In genomic region chr21:46184625-46185555, GRCh38 we compare ENCODE assay signal across 8 cellular contexts. TPM values are rescaled to one million over a fixed set of nuclear protein-coding genes. Genes with fewer than 3 reads are reported as not detected.
DNase-seq lines count a peak whose midpoint lies in the region; ATAC-seq, FAIRE-seq and TF ChIP-seq lines count a peak whose summit lies in the region.

No MANE protein-coding gene starts in this region.

- intact Hi-C loops in activated T-helper 2 cell treated with anti-CD3 and anti-CD28 coated beads, Interferon-gamma antibody, Interleukin-2, Interleukin-4, amounts not matched to agents 10 μg/mL and 5 μg/mL and 100 μg/mL, durations not matched to agents 14 hours and 24 hours and 36 hours (cut with micrococcal nuclease), result loop anchor here (2.0 to 5.0 kb wide), 3 partner anchors 42 to 1368 kb away; partner anchors contain the start of genes LSS and SUMO3

- FAIRE-seq in RCC 7860 (lab: Jason Lieb, UNC), result peak; percentile 67

- H3K9ac ChIP-seq in HUES64 (ENCODE audit: low read depth, low read length), result peak overlapping the region; percentile 77

- whole genome bisulfite sequencing in HUES64, result 16% methylated on average over 27 of the region's 30 CpGs

- H3K36me3 Mint-ChIP-seq in activated T-helper 2 cell treated with anti-CD3 and anti-CD28 coated beads, Interferon-gamma antibody, Interleukin-2, Interleukin-4, amounts not matched to agents 10 μg/mL and 5 μg/mL and 100 μg/mL, durations not matched to agents 14 hours and 24 hours and 36 hours (ENCODE audit: low read depth), result no peaks in the 10 kb centered on the region
- H3K36me3 Mint-ChIP-seq in naive thymus-derived CD8-positive, alpha-beta T cell, result peaks cover 0 to 4% (median 2%) of the 10 kb centered on the region in 3 donors

- H3K4me3 ChIP-seq in HUES64 (ENCODE audit: low read length) (peak overlapping the region; percentile 100), fibroblast of mammary gland (ENCODE audit: control insufficient read depth, low read depth, low read length) (peak overlapping the region; percentile 26)

- no peaks in the 10 kb centered on the region for H3K9me3 Mint-ChIP-seq in activated T-helper 2 cell treated with anti-CD3 and anti-CD28 coated beads, Interferon-gamma antibody, Interleukin-2, Interleukin-4, amounts not matched to agents 10 μg/mL and 5 μg/mL and 100 μg/mL, durations not matched to agents 14 hours and 24 hours and 36 hours
- no peaks in the 10 kb centered on the region for H3K9me3 Mint-ChIP-seq in naive thymus-derived CD8-positive, alpha-beta T cell

- peaks cover 7% of the 10 kb centered on the region for H3K4me1 Mint-ChIP-seq in activated T-helper 2 cell treated with anti-CD3 and anti-CD28 coated beads, Interferon-gamma antibody, Interleukin-2, Interleukin-4, amounts not matched to agents 10 μg/mL and 5 μg/mL and 100 μg/mL, durations not matched to agents 14 hours and 24 hours and 36 hours (ENCODE audit: low read depth)
- peaks cover 2 to 15% (median 7%) of the 10 kb centered on the region in 4 donors for H3K4me1 Mint-ChIP-seq in naive thymus-derived CD8-positive, alpha-beta T cell

- POLR2A ChIA-PET in naive thymus-derived CD8-positive, alpha-beta T cell (lab: Charles Lee), result interaction anchor here (0.6 kb wide), 1 partner anchor 12 kb away, joined by 3 read pairs; no protein-coding TSS in a partner anchor

- no peak for TF ChIP-seq CTCF in fibroblast of mammary gland (conservative IDR thresholded peaks at IDR 0.05; ENCODE audit: control insufficient read depth, insufficient read depth, low read depth, low read length)

- peak; percentile 56 for DNase-seq in GM04503 (ENCODE audit: low read depth)
- no peak for DNase-seq in RCC 7860 (ENCODE audit: low spot score)
- DNase-seq in activated T-helper 2 cell treated with anti-CD3 and anti-CD28 coated beads, Interferon-gamma antibody, Interleukin-2, Interleukin-4, amounts not matched to agents 10 μg/mL and 5 μg/mL and 100 μg/mL, durations not matched to agents 14 hours and 24 hours and 36 hours (ENCODE audit: low spot score), result peak; percentile 78
- DNase-seq in fibroblast of mammary gland (ENCODE audit: low read depth), result peak; percentile 62
- peak; percentile 56 to 89 (median 76) for DNase-seq in naive thymus-derived CD8-positive, alpha-beta T cell
- peak; percentile 36 to 75 for DNase-seq in stimulated activated CD8-positive, alpha-beta memory T cell treated with anti-CD3 and anti-CD28 coated beads, Interleukin-7, amount 100 ng/mL, for 48 hours (ENCODE audit: extremely low read depth in 1 of 2, low read depth in 1 of 2)

- ATAC-seq in naive thymus-derived CD8-positive, alpha-beta T cell, result peak; percentile 85
- no peak for ATAC-seq in GM21529 (IDR thresholded peaks at IDR 0.05; ENCODE audit: unreplicated experiment)

- H3K27ac ChIP-seq in HUES64 (ENCODE audit: low read depth, low read length), result peak overlapping the region; percentile 92

- H3K4me1 ChIP-seq in HUES64 (ENCODE audit: insufficient read depth, low read length), result peaks cover 29% of the 10 kb centered on the region; the same call in 1 of the 2 replicates

- peaks cover 12% of the 10 kb centered on the region; the same call in 1 of the 2 replicates for H3K36me3 ChIP-seq in HUES64 (ENCODE audit: insufficient read depth, low read length)

- no peaks in the 10 kb centered on the region for H3K9me3 ChIP-seq in HUES64 (ENCODE audit: insufficient read depth, low read depth, low read length)

- peak overlapping the region; percentile 86 for H3K4me3 Mint-ChIP-seq in activated T-helper 2 cell treated with anti-CD3 and anti-CD28 coated beads, Interferon-gamma antibody, Interleukin-2, Interleukin-4, amounts not matched to agents 10 μg/mL and 5 μg/mL and 100 μg/mL, durations not matched to agents 14 hours and 24 hours and 36 hours (ENCODE audit: low read depth)
- peak overlapping the region; percentile 79 to 91 (median 86) for H3K4me3 Mint-ChIP-seq in naive thymus-derived CD8-positive, alpha-beta T cell

- H3K27me3 ChIP-seq in HUES64 (ENCODE audit: insufficient read depth, low read length), result no peaks in the 10 kb centered on the region

- H3K27me3 Mint-ChIP-seq in activated T-helper 2 cell treated with anti-CD3 and anti-CD28 coated beads, Interferon-gamma antibody, Interleukin-2, Interleukin-4, amounts not matched to agents 10 μg/mL and 5 μg/mL and 100 μg/mL, durations not matched to agents 14 hours and 24 hours and 36 hours (ENCODE audit: low read depth), result no peaks in the 10 kb centered on the region
- no peaks in the 10 kb centered on the region for H3K27me3 Mint-ChIP-seq in naive thymus-derived CD8-positive, alpha-beta T cell

- H3K27ac Mint-ChIP-seq in activated T-helper 2 cell treated with anti-CD3 and anti-CD28 coated beads, Interferon-gamma antibody, Interleukin-2, Interleukin-4, amounts not matched to agents 10 μg/mL and 5 μg/mL and 100 μg/mL, durations not matched to agents 14 hours and 24 hours and 36 hours, result peak overlapping the region; percentile 90
- peak overlapping the region; percentile 63 to 93 (median 89) for H3K27ac Mint-ChIP-seq in naive thymus-derived CD8-positive, alpha-beta T cell

RNA-seq across cellular contexts. Expression of gene SPATC1L, which starts 0.6 kb away (rescaled TPM):
- polyA plus RNA-seq in HUES64 (2013, experiment 1 of 2), result 37.0 TPM
- polyA plus RNA-seq in HUES64 (2013, experiment 2 of 2), result 48.2 TPM
- 13.9 and 14.7 TPM in 2 replicates for total RNA-seq in activated T-helper 2 cell treated with anti-CD3 and anti-CD28 coated beads, Interferon-gamma antibody, Interleukin-2, Interleukin-4, amounts not matched to agents 10 μg/mL and 5 μg/mL and 100 μg/mL, durations not matched to agents 14 hours and 24 hours and 36 hours
- 10 to 100 TPM; 11.2 TPM for total RNA-seq in naive thymus-derived CD8-positive, alpha-beta T cell
- 10 to 100 TPM; 13.0 to 20.5 (median 13.6) TPM for polyA plus RNA-seq in naive thymus-derived CD8-positive, alpha-beta T cell

RNA-seq across cellular contexts. Expression of gene FTCD, which starts 29.5 kb away (rescaled TPM):
- 0.70 TPM for polyA plus RNA-seq in HUES64 (2013, experiment 1 of 2)
- 1.3 TPM for polyA plus RNA-seq in HUES64 (2013, experiment 2 of 2)
- total RNA-seq in activated T-helper 2 cell treated with anti-CD3 and anti-CD28 coated beads, Interferon-gamma antibody, Interleukin-2, Interleukin-4, amounts not matched to agents 10 μg/mL and 5 μg/mL and 100 μg/mL, durations not matched to agents 14 hours and 24 hours and 36 hours, result 0.14 and 0.23 TPM in 2 replicates
- total RNA-seq in naive thymus-derived CD8-positive, alpha-beta T cell, result 1 to 10 TPM; 2.1 to 2.2 TPM
- not detected for polyA plus RNA-seq in naive thymus-derived CD8-positive, alpha-beta T cell

RNA-seq across cellular contexts. Expression of gene LSS, which starts 43.7 kb away (rescaled TPM):
- 76.3 TPM for polyA plus RNA-seq in HUES64 (2013, experiment 1 of 2)
- polyA plus RNA-seq in HUES64 (2013, experiment 2 of 2), result 76.4 TPM
- total RNA-seq in activated T-helper 2 cell treated with anti-CD3 and anti-CD28 coated beads, Interferon-gamma antibody, Interleukin-2, Interleukin-4, amounts not matched to agents 10 μg/mL and 5 μg/mL and 100 μg/mL, durations not matched to agents 14 hours and 24 hours and 36 hours, result 28.5 and 30.5 TPM in 2 replicates
- total RNA-seq in naive thymus-derived CD8-positive, alpha-beta T cell, result 10 to 100 TPM; 43.6 to 47.6 TPM
- 10 to 100 TPM; 12.3 to 14.6 (median 14.3) TPM for polyA plus RNA-seq in naive thymus-derived CD8-positive, alpha-beta T cell
